26 cellular contexts compared by ENCODE assay signal in the genomic region with DNA sequence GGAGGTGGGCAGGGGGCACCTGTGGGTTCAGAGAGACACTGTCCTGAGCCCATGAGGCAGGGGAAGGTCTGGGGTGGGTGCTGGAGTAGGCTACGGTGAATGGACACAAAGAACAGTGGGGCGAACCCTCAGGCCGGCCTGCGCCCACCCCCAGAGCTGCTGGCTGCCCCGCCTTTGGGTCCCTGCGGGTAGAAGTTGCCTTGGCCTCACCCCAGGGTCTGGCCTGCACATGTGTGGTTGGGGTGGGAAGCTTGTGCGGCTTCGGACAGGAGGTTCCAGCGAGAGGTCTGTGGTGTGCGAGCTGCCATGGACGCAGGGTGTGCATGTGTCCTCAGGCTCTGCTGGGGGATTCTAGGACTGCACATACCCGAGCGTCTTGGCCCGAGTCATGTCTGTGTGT.
"Had no signal": no experiment of that assay in that cellular context is flagged by ENCODE, and none has a peak within 500 bp of the region (broad histone marks: within the 10 kb centered on the region; RNA-seq: fewer than 3 reads in every experiment).

No MANE protein-coding gene starts in this region.

- H3K36me3 Mint-ChIP-seq: activated naive CD4-positive, alpha-beta T cell treated with anti-CD3 and anti-CD28 coated beads, Interleukin-2, amount 10 ng/mL, durations not matched to agents 7 days and 5 days; activated naive CD8-positive, alpha-beta T cell treated with anti-CD3 and anti-CD28 coated beads for 36 hours had no signal

- ATAC-seq: activated CD8-positive, alpha-beta T cell treated with anti-CD3 and anti-CD28 coated beads for 36 hours; activated T-cell treated with anti-CD3 and anti-CD28 coated beads, Interleukin-2, amount 50 U/mL, for 72 hours; T-helper 17 cell had no signal

- DNase-seq: activated CD4-positive, alpha-beta T cell treated with anti-CD3 and anti-CD28 coated beads, Interleukin-2, amount 10 ng/mL, durations not matched to agents 7 days and 5 days; activated CD4-positive, CD25-positive, alpha-beta regulatory T cell; activated CD8-positive, alpha-beta memory T cell treated with anti-CD3 and anti-CD28 coated beads, Interleukin-2, amount 50 U/mL, for 4 hours; activated CD8-positive, alpha-beta T cell treated with anti-CD3 and anti-CD28 coated beads for 36 hours; activated gamma-delta T cell treated with Interleukin-2 at 50 U/mL for 16 hours; activated naive CD4-positive, alpha-beta T cell treated with anti-CD3 and anti-CD28 coated beads, Interleukin-2, amount 10 ng/mL, durations not matched to agents 7 days and 5 days; activated naive CD8-positive, alpha-beta T cell treated with anti-CD3 and anti-CD28 coated beads for 36 hours; activated T-cell treated with anti-CD3 and anti-CD28 coated beads, Interleukin-2, amount 50 U/mL, for 72 hours; cerebellar nuclear complex; NCI-H1105; NCI-H1436; NCI-H1694 treated with DMSO at 0.1 percent for 48 hours; NCI-H2029 treated with DMSO at 0.1 percent for 48 hours; NCI-H345; NCI-H510A; NCI-H526 treated with DMSO at 0.1 percent for 48 hours; NK-92 treated with Interleukin-12 subunit alpha and Interleukin-12 subunit beta, amount 100 ng/mL, for 24 hours; OCI-M1; Peyer's patch; Right ventricle myocardium superior; SJCRH30; T-helper 17 cell; T1000 had no signal

- H3K9me3 ChIP-seq: Peyer's patch, SJCRH30 had no signal

- H3K27ac ChIP-seq: KMS-11, Peyer's patch, RWPE1, SJCRH30 had no signal

- H3K4me3 Mint-ChIP-seq: activated CD4-positive, alpha-beta T cell treated with anti-CD3 and anti-CD28 coated beads, Interleukin-2, amount 10 ng/mL, durations not matched to agents 7 days and 5 days; activated CD8-positive, alpha-beta T cell treated with anti-CD3 and anti-CD28 coated beads for 36 hours; activated naive CD4-positive, alpha-beta T cell treated with anti-CD3 and anti-CD28 coated beads, Interleukin-2, amount 10 ng/mL, durations not matched to agents 7 days and 5 days; activated naive CD8-positive, alpha-beta T cell treated with anti-CD3 and anti-CD28 coated beads for 36 hours; activated T-cell treated with anti-CD3 and anti-CD28 coated beads, Interleukin-2, amount 50 U/mL, for 72 hours; T-helper 17 cell had no signal

- H3K9me3 Mint-ChIP-seq: activated CD4-positive, alpha-beta T cell treated with anti-CD3 and anti-CD28 coated beads, Interleukin-2, amount 10 ng/mL, durations not matched to agents 7 days and 5 days; activated CD8-positive, alpha-beta T cell treated with anti-CD3 and anti-CD28 coated beads for 36 hours; activated naive CD4-positive, alpha-beta T cell treated with anti-CD3 and anti-CD28 coated beads, Interleukin-2, amount 10 ng/mL, durations not matched to agents 7 days and 5 days; activated naive CD8-positive, alpha-beta T cell treated with anti-CD3 and anti-CD28 coated beads for 36 hours; activated T-cell treated with anti-CD3 and anti-CD28 coated beads, Interleukin-2, amount 50 U/mL, for 72 hours; activated T-helper 2 cell treated with anti-CD3 and anti-CD28 coated beads, Interferon-gamma antibody, Interleukin-2, Interleukin-4, amounts not matched to agents 10 μg/mL and 5 μg/mL and 100 μg/mL, durations not matched to agents 14 hours and 24 hours and 36 hours had no signal

- H3K27me3 Mint-ChIP-seq: T-helper 17 cell had no signal

- H3K36me3 ChIP-seq: Peyer's patch, SJCRH30 had no signal

- H3K4me3 ChIP-seq: Peyer's patch, SJCRH30 had no signal

- H3K27ac Mint-ChIP-seq: activated CD4-positive, alpha-beta T cell treated with anti-CD3 and anti-CD28 coated beads, Interleukin-2, amount 10 ng/mL, durations not matched to agents 7 days and 5 days; activated CD8-positive, alpha-beta T cell treated with anti-CD3 and anti-CD28 coated beads for 36 hours; activated naive CD4-positive, alpha-beta T cell treated with anti-CD3 and anti-CD28 coated beads, Interleukin-2, amount 10 ng/mL, durations not matched to agents 7 days and 5 days; activated naive CD8-positive, alpha-beta T cell treated with anti-CD3 and anti-CD28 coated beads for 36 hours; activated T-cell treated with anti-CD3 and anti-CD28 coated beads, Interleukin-2, amount 50 U/mL, for 72 hours; activated T-helper 2 cell treated with anti-CD3 and anti-CD28 coated beads, Interferon-gamma antibody, Interleukin-2, Interleukin-4, amounts not matched to agents 10 μg/mL and 5 μg/mL and 100 μg/mL, durations not matched to agents 14 hours and 24 hours and 36 hours; T-helper 17 cell had no signal
